In the genomic region with DNA sequence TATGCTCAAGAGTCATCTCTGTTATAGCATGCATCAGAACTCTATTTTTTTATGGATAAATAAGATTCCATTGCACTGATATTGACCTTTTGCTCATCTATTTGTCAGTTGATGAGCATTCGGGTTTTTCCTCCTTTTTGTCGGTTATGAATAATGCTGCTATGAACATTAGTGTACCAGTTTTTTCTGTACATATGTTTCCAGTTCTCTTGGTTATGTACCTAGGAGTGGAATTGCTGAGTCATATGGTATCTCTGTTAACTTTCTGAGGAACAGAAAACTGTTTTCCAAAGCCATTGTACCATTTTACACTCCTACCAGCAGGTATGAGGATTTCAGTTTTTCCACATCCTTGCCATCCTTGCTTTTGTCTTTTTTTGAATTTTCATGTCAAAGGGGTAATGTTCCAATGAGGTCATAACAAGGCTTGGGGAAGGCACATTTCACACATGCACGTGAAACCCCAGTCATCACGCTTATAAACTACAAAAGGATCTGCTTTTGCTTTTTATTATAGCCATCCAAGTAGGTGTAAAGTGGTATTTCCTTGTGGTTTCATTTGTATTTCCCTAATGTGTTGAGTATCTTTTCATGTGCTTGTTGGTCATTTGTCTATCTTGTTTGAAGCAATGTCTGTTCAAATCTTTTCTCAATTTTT, we compare ENCODE assay signal across 17 cellular contexts. TPM values are rescaled to one million over a fixed set of nuclear protein-coding genes. Genes with fewer than 3 reads are reported as not detected.
DNase-seq lines count a peak whose midpoint lies in the region; ATAC-seq and TF ChIP-seq lines count a peak whose summit lies in the region.
"Had no signal": no experiment of that assay in that cellular context is flagged by ENCODE, and none has a peak within 500 bp of the region (broad histone marks: within the 10 kb centered on the region; RNA-seq: fewer than 3 reads in every experiment).

No MANE protein-coding gene starts in this region.

- no peak overlapping the region for H3K23ac ChIP-seq in trophoblast cell (ENCODE audit: low read length)

- H3K4me2 ChIP-seq in mammary epithelial cell (ENCODE audit: insufficient read depth, low read depth, low read length): no peak overlapping the region
- no peak overlapping the region for H3K4me2 ChIP-seq in trophoblast cell (ENCODE audit: low read length)

- H3K4ac ChIP-seq in trophoblast cell (ENCODE audit: low read depth, low read length): no peak overlapping the region

- peaks cover 16% of the 10 kb centered on the region for H3K4me1 Mint-ChIP-seq in activated CD4-positive, alpha-beta T cell treated with anti-CD3 and anti-CD28 coated beads for 36 hours

- H4K20me1 ChIP-seq in mammary epithelial cell (ENCODE audit: insufficient read depth, low read length): no peaks in the 10 kb centered on the region

- no peak overlapping the region for H2BK5ac ChIP-seq in trophoblast cell (ENCODE audit: low read depth, low read length, poor library complexity)

- no TSS peak for BruUV-seq in mammary epithelial cell (replicated peaks; lab: Mats Ljungman, UMichigan)

- TF ChIP-seq CTCF in HL-60 (IDR thresholded peaks at IDR 0.05; ENCODE audit: insufficient read depth, low read length) (no peak), mammary epithelial cell (conservative IDR thresholded peaks at IDR 0.05 in 1 of 2, IDR thresholded peaks at IDR 0.05 in 1 of 2; ENCODE audit: extremely low read depth in 1 of 2, insufficient read depth in 1 of 2, low read depth in 1 of 2, low read length in 2 of 2) (no peak), WERI-Rb-1 (IDR thresholded peaks at IDR 0.05; ENCODE audit: low read depth, low read length) (no peak)

- no peaks in the 10 kb centered on the region for H3K79me1 ChIP-seq in trophoblast cell (ENCODE audit: low read length)

- CTCF ChIA-PET in activated CD4-positive, alpha-beta T cell treated with anti-CD3 and anti-CD28 coated beads for 36 hours (lab: Charles Lee): interaction anchor here (0.7 to 1.5 kb wide), 3 partner anchors 11 to 37 kb away, joined by 4 to 5 read pairs (median 5); no protein-coding TSS in a partner anchor
- CTCF ChIA-PET in mammary epithelial cell (lab: Charles Lee; ENCODE audit: low non-redundant PET): no interaction called here

- H3K9ac ChIP-seq in mammary epithelial cell (ENCODE audit: insufficient read depth, low read length) (no peak overlapping the region), trophoblast cell (ENCODE audit: low read length) (no peak overlapping the region)

- peak overlapping the region; percentile 7; the same call in 1 of the 2 replicates for H3K27ac ChIP-seq in HL-60 (replicated peaks)
- no peak overlapping the region for H3K27ac ChIP-seq in mammary epithelial cell (ENCODE audit: insufficient read depth, low read depth, low read length)
- H3K27ac ChIP-seq in trophoblast cell (ENCODE audit: low read depth, low read length): no peak overlapping the region
- no peak overlapping the region for H3K27ac ChIP-seq in WERI-Rb-1
- H3K27ac ChIP-seq: adrenal gland, gastroesophageal sphincter, transverse colon had no signal

- peaks cover 10% of the 10 kb centered on the region for H3K4me1 ChIP-seq in mammary epithelial cell (ENCODE audit: insufficient read depth, low read length)
- H3K4me1 ChIP-seq in trophoblast cell (ENCODE audit: control insufficient read depth in 1 of 2, insufficient read depth in 2 of 2, low read length in 2 of 2): no peaks in the 10 kb centered on the region
- H3K4me1 ChIP-seq: adrenal gland, gastroesophageal sphincter had no signal

- DNase-seq in activated CD4-positive, alpha-beta T cell treated with anti-CD3 and anti-CD28 coated beads for 36 hours: peak; percentile 20
- no peak for DNase-seq in activated CD4-positive, alpha-beta T cell treated with anti-CD3 and anti-CD28 coated beads, Interleukin-2, amount 50 U/mL, for 1 hour
- DNase-seq in HL-60 (ENCODE audit: low read depth in 1 of 2, low spot score in 1 of 2) (no peak), mammary epithelial cell (peak; percentile 68), trophoblast cell (peak; percentile 23 to 83), WERI-Rb-1 (no peak), Ammon's horn (ENCODE audit: low spot score) (no peak)
- DNase-seq: activated CD4-positive, alpha-beta T cell treated with anti-CD3 and anti-CD28 coated beads for 48 hours; adrenal gland; mesendoderm; NCI-H1417; NCI-H524 treated with DMSO at 0.1 percent for 48 hours; nucleus accumbens; transverse colon had no signal

- peaks cover 12% of the 10 kb centered on the region for H3K36me3 Mint-ChIP-seq in activated CD4-positive, alpha-beta T cell treated with anti-CD3 and anti-CD28 coated beads for 36 hours (ENCODE audit: low read depth)

- in situ Hi-C loops in mammary epithelial cell (cut with MboI; ENCODE audit: low sequenced_read_pairs in 2 of 2): no loop called here

- H3K9me3 Mint-ChIP-seq in activated CD4-positive, alpha-beta T cell treated with anti-CD3 and anti-CD28 coated beads for 36 hours (ENCODE audit: low read depth): peaks cover 13% of the 10 kb centered on the region

- no peak overlapping the region for H4K12ac ChIP-seq in trophoblast cell (ENCODE audit: low read depth, low read length)

- POLR2A ChIA-PET in activated CD4-positive, alpha-beta T cell treated with anti-CD3 and anti-CD28 coated beads for 36 hours (lab: Charles Lee): interaction anchor here (0.6 kb wide), 1 partner anchor 119 kb away, joined by 3 read pairs; the partner anchor contains the start of gene WBP4

- no peak overlapping the region for H4K91ac ChIP-seq in trophoblast cell (ENCODE audit: low read depth, low read length)

- no peak overlapping the region for H2BK120ac ChIP-seq in trophoblast cell (ENCODE audit: insufficient read depth, low read length, poor library complexity)

- intact Hi-C loops in activated CD4-positive, alpha-beta T cell treated with anti-CD3 and anti-CD28 coated beads for 36 hours (cut with DNase I, micrococcal nuclease): loop anchor here in 1 of 2 experiments (1.0 to 5.0 kb wide), 2 partner anchors 15 to 738 kb away; partner anchors contain the start of gene KBTBD7
- intact Hi-C loops in mammary epithelial cell (cut with micrococcal nuclease): no loop called here

- H2BK12ac ChIP-seq in trophoblast cell (ENCODE audit: low read length): no peak overlapping the region

- H3K36me3 ChIP-seq in mammary epithelial cell (ENCODE audit: insufficient read depth, low read length) (no peaks in the 10 kb centered on the region), trophoblast cell (ENCODE audit: control insufficient read depth in 1 of 2, insufficient read depth in 2 of 2, low read length in 2 of 2) (no peaks in the 10 kb centered on the region), WERI-Rb-1 (no peaks in the 10 kb centered on the region)
- H3K36me3 ChIP-seq: adrenal gland, gastroesophageal sphincter, transverse colon had no signal

- H3K79me2 ChIP-seq in mammary epithelial cell (ENCODE audit: insufficient read depth, low read length): no peaks in the 10 kb centered on the region
- H3K79me2 ChIP-seq in trophoblast cell (ENCODE audit: control insufficient read depth, insufficient read depth, low read length, poor library complexity): no peaks in the 10 kb centered on the region

- H3K27ac Mint-ChIP-seq in activated CD4-positive, alpha-beta T cell treated with anti-CD3 and anti-CD28 coated beads for 36 hours: peak overlapping the region; percentile 66
- H3K27ac Mint-ChIP-seq: dendritic cell treated with granulocyte-macrophage colony-stimulating factor and Interleukin-4, amounts not matched to agents 40 ng/mL and 50 ng/mL, for 4 days had no signal

- no peak overlapping the region for H3K18ac ChIP-seq in trophoblast cell (ENCODE audit: low read length)

- H3K27me3 ChIP-seq in HL-60 (ENCODE audit: insufficient read depth, poor library complexity, severe bottlenecking): no peaks in the 10 kb centered on the region
- H3K27me3 ChIP-seq in mammary epithelial cell (ENCODE audit: insufficient read depth, low read length): no peaks in the 10 kb centered on the region
- no peaks in the 10 kb centered on the region for H3K27me3 ChIP-seq in trophoblast cell (ENCODE audit: insufficient read depth, low read length)
- no peaks in the 10 kb centered on the region for H3K27me3 ChIP-seq in WERI-Rb-1 (ENCODE audit: insufficient read depth, low read depth, severe bottlenecking)
- H3K27me3 ChIP-seq: adrenal gland, gastroesophageal sphincter, transverse colon had no signal

- H2AFZ ChIP-seq in mammary epithelial cell (ENCODE audit: low read depth, low read length) (peak overlapping the region; percentile 9), trophoblast cell (ENCODE audit: insufficient read depth, low read length, poor library complexity) (no peak overlapping the region)

- H3K4me3 Mint-ChIP-seq in activated CD4-positive, alpha-beta T cell treated with anti-CD3 and anti-CD28 coated beads for 36 hours: no peak overlapping the region
- H3K4me3 Mint-ChIP-seq: dendritic cell treated with granulocyte-macrophage colony-stimulating factor and Interleukin-4, amounts not matched to agents 40 ng/mL and 50 ng/mL, for 4 days had no signal

- dilution Hi-C loops in mammary epithelial cell (cut with HindIII; ENCODE audit: low sequenced_read_pairs): no loop called here

- no peak overlapping the region for H3K4me3 ChIP-seq in HL-60 (replicated peaks; ENCODE audit: insufficient read depth, low read length)
- H3K4me3 ChIP-seq in mammary epithelial cell (replicated peaks in 1 of 3; ENCODE audit: insufficient read depth in 1 of 3, low read depth in 2 of 3, low read length in 3 of 3): no peak overlapping the region
- H3K4me3 ChIP-seq in trophoblast cell (ENCODE audit: low read depth, low read length): no peak overlapping the region
- no peak overlapping the region for H3K4me3 ChIP-seq in WERI-Rb-1 (ENCODE audit: low read depth, low read length)
- H3K4me3 ChIP-seq: adrenal gland, gastroesophageal sphincter, transverse colon had no signal

- no peak overlapping the region for H4K8ac ChIP-seq in trophoblast cell (ENCODE audit: low read depth, low read length)

- peak; percentile 79 for ATAC-seq in activated CD4-positive, alpha-beta T cell treated with anti-CD3 and anti-CD28 coated beads for 36 hours
- no peak for ATAC-seq in GM21825 (IDR thresholded peaks at IDR 0.05; ENCODE audit: unreplicated experiment)
- ATAC-seq: gastroesophageal sphincter had no signal

- no peak overlapping the region for H3K14ac ChIP-seq in trophoblast cell (ENCODE audit: low read length)

- WGBS in mammary epithelial cell (ENCODE audit: low coverage, missing lambda C conversion rate): 73% methylated on average over 4 of the region's 4 CpGs
- WGBS in trophoblast cell (ENCODE audit: extremely low coverage, insufficient coverage, insufficient read length): no CpG with 5 or more reads among the region's 4 CpGs

- H3K9me3 ChIP-seq in mammary epithelial cell (replicated peaks; ENCODE audit: insufficient read depth, low read length): peaks cover 3% of the 10 kb centered on the region
- no peaks in the 10 kb centered on the region for H3K9me3 ChIP-seq in trophoblast cell (ENCODE audit: insufficient read depth, low read depth, low read length)
- no peaks in the 10 kb centered on the region for H3K9me3 ChIP-seq in WERI-Rb-1 (ENCODE audit: severe bottlenecking)
- H3K9me3 ChIP-seq: adrenal gland had no signal

- H2AK5ac ChIP-seq in trophoblast cell (ENCODE audit: low read length): no peak overlapping the region

- no peaks in the 10 kb centered on the region for H3K27me3 Mint-ChIP-seq in activated CD4-positive, alpha-beta T cell treated with anti-CD3 and anti-CD28 coated beads for 36 hours
- H3K27me3 Mint-ChIP-seq: dendritic cell treated with granulocyte-macrophage colony-stimulating factor and Interleukin-4, amounts not matched to agents 40 ng/mL and 50 ng/mL, for 4 days had no signal

RNA-seq across cellular contexts. Expression of gene KBTBD7, which starts 14.6 kb away (rescaled TPM):
- total RNA-seq in activated CD4-positive, alpha-beta T cell treated with anti-CD3 and anti-CD28 coated beads for 36 hours: 1 to 10 TPM; 3.7 to 4.5 TPM
- 1 to 10 TPM; 4.3 to 7.2 TPM for total RNA-seq in mammary epithelial cell
- 4.1 TPM for polyA plus RNA-seq in mammary epithelial cell
- polyA minus RNA-seq in mammary epithelial cell: 2.5 TPM
- 5.0 and 5.5 TPM in 2 replicates for polyA plus RNA-seq in trophoblast cell (2013)

RNA-seq across cellular contexts. Expression of gene KBTBD6, which starts 47.1 kb away (rescaled TPM):
- 1 to 10 TPM; 3.4 to 4.4 TPM for total RNA-seq in activated CD4-positive, alpha-beta T cell treated with anti-CD3 and anti-CD28 coated beads for 36 hours
- total RNA-seq in mammary epithelial cell: 10 to 100 TPM in 1 of 2 donors, 1 to 10 TPM in 1; 8.2 to 11.2 TPM
- polyA plus RNA-seq in mammary epithelial cell: 6.9 TPM
- 30.0 TPM for polyA minus RNA-seq in mammary epithelial cell
- polyA plus RNA-seq in trophoblast cell (2013): 2.9 and 3.2 TPM in 2 replicates

Comparison
In these comparisons a context has a peak if more than half of its experiments do, and no peak if none do; other contexts are left out.
1. DNase-seq: peak in activated CD4-positive, alpha-beta T cell treated with anti-CD3 and anti-CD28 coated beads for 36 hours (single experiment), mammary epithelial cell (single experiment) and trophoblast cell (2 of 2); none in activated CD4-positive, alpha-beta T cell treated with anti-CD3 and anti-CD28 coated beads, Interleukin-2, amount 50 U/mL, for 1 hour (single experiment), HL-60 (0 of 2), WERI-Rb-1 (single experiment) and Ammon's horn (single experiment).